3 cellular contexts compared by ENCODE assay signal in the genomic region with DNA sequence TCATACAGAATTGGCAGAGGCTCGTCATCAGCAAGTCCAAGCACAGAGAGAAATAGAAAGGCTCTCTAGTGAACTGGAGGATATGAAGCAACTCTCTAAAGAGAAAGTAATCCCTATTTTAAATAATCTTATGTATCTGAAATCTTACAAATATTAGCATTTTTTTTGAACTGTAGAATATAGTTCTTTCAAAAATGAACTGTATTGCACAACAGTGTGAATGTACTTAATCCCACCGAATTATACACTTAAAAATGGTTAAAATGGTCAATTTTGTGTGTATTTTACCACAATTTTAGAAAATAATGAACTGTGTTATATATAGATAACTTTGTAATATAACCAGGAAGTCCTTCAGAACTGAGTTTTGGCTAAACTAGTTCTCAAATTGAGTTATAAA.
TF ChIP-seq lines count a peak whose summit lies in the region.

No MANE protein-coding gene starts in this region.

TF ChIP-seq in HepG2, 621 proteins besides CTCF, POLR2A, EP300 and RAD21:
- TF ChIP-seq KMT2A (CRISPR knock-in tag; IDR thresholded peaks at IDR 0.05) (no peak), AGO1 (IDR thresholded peaks at IDR 0.05; ENCODE audit: low read depth, low read length, poor library complexity, severe bottlenecking) (no peak), CEBPB (IDR thresholded peaks at IDR 0.05; ENCODE audit: borderline replicate concordance, low read depth, low read length) (peak; percentile 53; the same call in 1 of the 2 replicates), NFYC (CRISPR knock-in tag; IDR thresholded peaks at IDR 0.05) (no peak), KLF16 (CRISPR knock-in tag; IDR thresholded peaks at IDR 0.05) (no peak), ZNF446 (CRISPR knock-in tag; IDR thresholded peaks at IDR 0.05) (no peak), IKZF4 (CRISPR knock-in tag; IDR thresholded peaks at IDR 0.05; ENCODE audit: borderline replicate concordance, low read depth, not compliant biosample characterization) (no peak), TEAD3 (CRISPR knock-in tag; optimal IDR thresholded peaks at IDR 0.05; ENCODE audit: borderline replicate concordance) (no peak)
- TF ChIP-seq, protein P1, sequence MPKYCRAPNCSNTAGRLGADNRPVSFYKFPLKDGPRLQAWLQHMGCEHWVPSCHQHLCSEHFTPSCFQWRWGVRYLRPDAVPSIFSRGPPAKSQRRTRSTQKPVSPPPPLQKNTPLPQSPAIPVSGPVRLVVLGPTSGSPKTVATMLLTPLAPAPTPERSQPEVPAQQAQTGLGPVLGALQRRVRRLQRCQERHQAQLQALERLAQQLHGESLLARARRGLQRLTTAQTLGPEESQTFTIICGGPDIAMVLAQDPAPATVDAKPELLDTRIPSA (CRISPR knock-in tag; IDR thresholded peaks at IDR 0.05; ENCODE audit: borderline replicate concordance) = no peak

TF ChIP-seq in IMR-90, 13 proteins besides CTCF, POLR2A, EP300 and RAD21:
- TF ChIP-seq SMC3 (IDR thresholded peaks at IDR 0.05; ENCODE audit: low read depth, low read length) (no peak), CEBPB (IDR thresholded peaks at IDR 0.05; ENCODE audit: low read depth, low read length) (peak; percentile 51; the same call in 1 of the 2 replicates)
TF ChIP-seq in IMR-90: peak in this region for 1.

TF ChIP-seq in K562, 482 proteins besides CTCF, POLR2A, EP300 and RAD21:
- TF ChIP-seq ZKSCAN8 (CRISPR knock-in tag; IDR thresholded peaks at IDR 0.05) (no peak), CEBPG (CRISPR knock-in tag; IDR thresholded peaks at IDR 0.05) (no peak), CEBPG (tag; conservative IDR thresholded peaks at IDR 0.05 in 1 of 2, IDR thresholded peaks at IDR 0.05 in 1 of 2) (0 out of 4 replicates have a peak, but pooled peaks of 1 of the 2 experiments have one; percentile 35), CEBPB (tag; IDR thresholded peaks at IDR 0.05) (peak; percentile 41; the same call in 1 of the 2 replicates)
